ENCODE assay signal across 9 cellular contexts in genomic region chr3:15207836-15208504, GRCh38. TPM values are rescaled to one million over a fixed set of nuclear protein-coding genes. Genes with fewer than 3 reads are reported as not detected.
DNase-seq lines count a peak whose midpoint lies in the region; ATAC-seq, FAIRE-seq and TF ChIP-seq lines count a peak whose summit lies in the region.
"Had no signal": no experiment of that assay in that cellular context is flagged by ENCODE, and none has a peak within 500 bp of the region (broad histone marks: within the 10 kb centered on the region; RNA-seq: fewer than 3 reads in every experiment).

No MANE protein-coding gene starts in this region.

- H3K27me3 ChIP-seq in heart left ventricle (no peaks in the 10 kb centered on the region), astrocyte (ENCODE audit: insufficient read depth, low read length) (no peaks in the 10 kb centered on the region), lower lobe of right lung (ENCODE audit: low read depth) (no peaks in the 10 kb centered on the region), upper lobe of right lung (no peaks in the 10 kb centered on the region)

- H3K27ac Mint-ChIP-seq in astrocyte (ENCODE audit: unreplicated experiment): no peak overlapping the region

- H4K20me1 ChIP-seq in astrocyte (ENCODE audit: insufficient read depth, low read length): peaks cover 32% of the 10 kb centered on the region

- TF ChIP-seq CTCF in heart left ventricle (IDR thresholded peaks at IDR 0.05): no peak
- no peak for TF ChIP-seq CTCF in astrocyte (IDR thresholded peaks at IDR 0.05; ENCODE audit: insufficient read depth, low read depth, low read length)
- TF ChIP-seq CTCF in lower lobe of right lung (IDR thresholded peaks at IDR 0.05): no peak
- TF ChIP-seq CTCF in upper lobe of right lung (IDR thresholded peaks at IDR 0.05): no peak

- peaks cover 5% of the 10 kb centered on the region for H3K36me3 Mint-ChIP-seq in astrocyte (ENCODE audit: low read depth, unreplicated experiment)

- H3K9me3 ChIP-seq in heart left ventricle (no peaks in the 10 kb centered on the region), astrocyte (ENCODE audit: insufficient read depth, low read depth, low read length) (no peaks in the 10 kb centered on the region), lower lobe of right lung (no peaks in the 10 kb centered on the region), upper lobe of right lung (no peaks in the 10 kb centered on the region)

- H3K4me1 ChIP-seq in heart left ventricle (peaks cover 0 to 46% (median 27%) of the 10 kb centered on the region in 12 donors), astrocyte (ENCODE audit: insufficient read depth, low read length) (peaks cover 11% of the 10 kb centered on the region), lower lobe of right lung (peaks cover 36% of the 10 kb centered on the region), upper lobe of right lung (peaks cover 15% of the 10 kb centered on the region)

- peak overlapping the region; percentile 88 for H3K4me2 ChIP-seq in astrocyte (ENCODE audit: low read length)

- H2AFZ ChIP-seq in astrocyte (ENCODE audit: low read depth, low read length): no peak overlapping the region

- peak overlapping the region; percentile 94 for H3K9ac ChIP-seq in astrocyte (ENCODE audit: low read length)

- TF ChIP-seq POLR2A in heart left ventricle (IDR thresholded peaks at IDR 0.05): no peak

- intact Hi-C loops in heart left ventricle (cut with DNase I) (loop anchor here in 8 of 10 donors (2.0 to 10.0 kb wide), 8 partner anchors 91 to 347 kb away; no protein-coding TSS in a partner anchor), cardiac septum (cut with DNase I) (loop anchor here (5.0 kb wide), 1 partner anchor 101 kb away; no protein-coding TSS in a partner anchor), lower lobe of right lung (cut with DNase I) (no loop called here), upper lobe of right lung (cut with DNase I) (no loop called here)

- DNase-seq in heart left ventricle (no peak), cardiac septum (ENCODE audit: low spot score) (no peak), astrocyte (ENCODE audit: low read depth) (no peak), lower lobe of right lung (no peak), upper lobe of right lung (no peak), SW 1271 (lab: John Stamatoyannopoulos, UW) (no peak), NCI-H2227 treated with DMSO at 0.1 percent for 48 hours (lab: John Stamatoyannopoulos, UW) (no peak), HTR-8/SVneo (ENCODE audit: insufficient read length, low spot score) (no peak)
- DNase-seq: NCI-H2171 had no signal

- H3K79me2 ChIP-seq in astrocyte (ENCODE audit: insufficient read depth, low read length): peaks cover 53% of the 10 kb centered on the region

- H3K27me3 Mint-ChIP-seq in astrocyte (ENCODE audit: low read depth, unreplicated experiment): no peaks in the 10 kb centered on the region

- H3K4me1 Mint-ChIP-seq in astrocyte (ENCODE audit: low read depth, unreplicated experiment): peaks cover 22% of the 10 kb centered on the region

- no peak for ATAC-seq in heart left ventricle
- no peak for ATAC-seq in lower lobe of right lung
- no peak for ATAC-seq in upper lobe of right lung

- FAIRE-seq in astrocyte (lab: Jason Lieb, UNC): no peak
- FAIRE-seq in HTR-8/SVneo (lab: Jason Lieb, UNC): no peak

- 58 to 72% (median 67%) methylated on average over 5 of the region's 5 CpGs for WGBS in heart left ventricle, 4 donors

- H3K9me3 Mint-ChIP-seq in astrocyte (ENCODE audit: unreplicated experiment): no peaks in the 10 kb centered on the region

- H3K4me3 Mint-ChIP-seq in astrocyte (ENCODE audit: unreplicated experiment): peak overlapping the region; percentile 95

- H3K36me3 ChIP-seq in heart left ventricle (peaks cover 0 to 45% (median 34%) of the 10 kb centered on the region in 9 donors), astrocyte (ENCODE audit: insufficient read depth, low read length) (peaks cover 5% of the 10 kb centered on the region), lower lobe of right lung (peaks cover 37% of the 10 kb centered on the region), upper lobe of right lung (peaks cover 34% of the 10 kb centered on the region)

- H3K4me3 ChIP-seq in heart left ventricle: peak overlapping the region in 9 of 12 donors; percentile 58 to 98 (median 84)
- H3K4me3 ChIP-seq in astrocyte (ENCODE audit: insufficient read depth, low read depth, low read length): peak overlapping the region; percentile 83
- peak overlapping the region; percentile 88 for H3K4me3 ChIP-seq in lower lobe of right lung
- peak overlapping the region; percentile 93 for H3K4me3 ChIP-seq in upper lobe of right lung

- peak overlapping the region in 8 of 12 donors; percentile 13 to 98 (median 96) for H3K27ac ChIP-seq in heart left ventricle
- H3K27ac ChIP-seq in astrocyte (ENCODE audit: low read depth, low read length): no peak overlapping the region
- H3K27ac ChIP-seq in lower lobe of right lung: peak overlapping the region; percentile 98
- no peak overlapping the region for H3K27ac ChIP-seq in upper lobe of right lung

RNA-seq across cellular contexts. Expression of gene CAPN7, which starts 1.9 kb away (rescaled TPM):
- total RNA-seq in heart left ventricle (10 to 100 TPM; 15.4 to 38.2 (median 24.9) TPM), cardiac septum (29.2 TPM), astrocyte (36.3 and 36.8 TPM in 2 replicates), lower lobe of right lung (49.4 TPM), upper lobe of right lung (45.1 TPM)
- polyA plus RNA-seq in heart left ventricle: 10 to 100 TPM in 1 of 2 donors, 1 to 10 TPM in 1; 9.1 to 15.1 TPM

Comparison
In these comparisons a context has a peak if more than half of its experiments do, and no peak if none do; other contexts are left out.
1. H3K27ac ChIP-seq: peak in heart left ventricle (8 of 12) and lower lobe of right lung (single experiment); none in astrocyte (single experiment) and upper lobe of right lung (single experiment).
2. intact Hi-C loops: an anchor here in heart left ventricle (2.0 to 10.0 kb wide) and cardiac septum (5.0 kb wide); none called in lower lobe of right lung and upper lobe of right lung.
3. Peak in every context shown above with its lines, with median percentiles within 50 percentile points of each other: H3K4me3 ChIP-seq.